In genomic region chr20:49582413-49583334, GRCh38 we compare ENCODE assay signal across 22 cellular contexts. TPM values are rescaled to one million over a fixed set of nuclear protein-coding genes. Genes with fewer than 3 reads are reported as not detected.
DNase-seq lines count a peak whose midpoint lies in the region; ATAC-seq and TF ChIP-seq lines count a peak whose summit lies in the region.
"Had no signal": no experiment of that assay in that cellular context is flagged by ENCODE, and none has a peak within 500 bp of the region (broad histone marks: within the 10 kb centered on the region; RNA-seq: fewer than 3 reads in every experiment).

No MANE protein-coding gene starts in this region.

- no peak overlapping the region for H3K56ac ChIP-seq in IMR-90 (ENCODE audit: extremely low read depth, insufficient read depth, low read length)

- H4K20me1 ChIP-seq in IMR-90 (ENCODE audit: insufficient read depth, low read length) = no peaks in the 10 kb centered on the region

- peaks cover 3% of the 10 kb centered on the region for H3K9me1 ChIP-seq in IMR-90 (ENCODE audit: insufficient read depth, low read length)

- POLR2A ChIA-PET in Caco-2 (lab: Charles Lee) = interaction anchor here (0.6 to 1.9 kb wide), 6 partner anchors 12 to 334 kb away, joined by 3 to 17 read pairs (median 9); no protein-coding TSS in a partner anchor
- POLR2A ChIA-PET in IMR-90 (lab: Charles Lee; ENCODE audit: unreplicated experiment) = interaction anchor here (0.5 kb wide), 1 partner anchor 182 kb away, joined by 7 read pairs; no protein-coding TSS in a partner anchor

- TF ChIP-seq CTCF in Caco-2 (IDR thresholded peaks at IDR 0.05; ENCODE audit: insufficient read depth in 1 of 2, low read depth in 1 of 2, low read length in 1 of 2, severe bottlenecking in 1 of 2, unreplicated experiment in 1 of 2) (no peak), IMR-90 (conservative IDR thresholded peaks at IDR 0.05; ENCODE audit: low read depth, low read length) (no peak), coronary artery (IDR thresholded peaks at IDR 0.05) (no peak), suprapubic skin (IDR thresholded peaks at IDR 0.05) (no peak)

- H3K4me1 ChIP-seq in Caco-2 (peaks cover 51% of the 10 kb centered on the region), IMR-90 (ENCODE audit: control insufficient read depth, insufficient read depth, low read length) (peaks cover 43% of the 10 kb centered on the region), suprapubic skin (peaks cover 27% of the 10 kb centered on the region)
- H3K4me1 ChIP-seq: breast epithelium, foreskin keratinocyte had no signal

- peak overlapping the region; percentile 11; the same call in 1 of the 2 replicates for H3K4ac ChIP-seq in IMR-90 (ENCODE audit: low read depth, low read length)

- H3K36me3 Mint-ChIP-seq in Caco-2 (ENCODE audit: insufficient read depth, unreplicated experiment) = peaks cover 12% of the 10 kb centered on the region

- H3K27ac ChIP-seq in IMR-90 (ENCODE audit: insufficient read depth, low read length) = peak overlapping the region; percentile 24; the same call in 1 of the 2 replicates
- H3K27ac ChIP-seq in coronary artery = peak overlapping the region; percentile 75 to 95
- H3K27ac ChIP-seq in suprapubic skin = peak overlapping the region; percentile 20
- H3K27ac ChIP-seq: C4-2B, foreskin keratinocyte, KMS-11 had no signal

- no peak overlapping the region for H2AK9ac ChIP-seq in IMR-90 (replicated peaks; ENCODE audit: low read depth, low read length, poor library complexity)

- H3K79me1 ChIP-seq in IMR-90 (ENCODE audit: low read depth in 1 of 2, low read length in 2 of 2) = no peaks in the 10 kb centered on the region

- H4K8ac ChIP-seq in IMR-90 (ENCODE audit: low read depth in 2 of 2, low read length in 2 of 2) = peak overlapping the region in 1 of 2 experiments; percentile 90; a peak in 1 of 4 replicates

- H3K27me3 ChIP-seq in Caco-2 (replicated peaks; ENCODE audit: control insufficient read depth, insufficient read depth, low read length) = no peaks in the 10 kb centered on the region
- no peaks in the 10 kb centered on the region for H3K27me3 ChIP-seq in IMR-90 (ENCODE audit: control insufficient read depth, insufficient read depth, low read length)
- no peaks in the 10 kb centered on the region for H3K27me3 ChIP-seq in suprapubic skin
- H3K27me3 ChIP-seq: adrenal gland, breast epithelium, upper lobe of left lung had no signal

- TF ChIP-seq EP300 in suprapubic skin (IDR thresholded peaks at IDR 0.05) = no peak

- no peak for ATAC-seq in IMR-90 (ENCODE audit: low read depth)
- no peak for ATAC-seq in GM18909 (IDR thresholded peaks at IDR 0.05; ENCODE audit: poor library complexity, unreplicated experiment)
- ATAC-seq in left lobe of liver = no peak
- ATAC-seq: effector memory CD8-positive, alpha-beta T cell; foreskin keratinocyte had no signal

- TF ChIP-seq RAD21 in IMR-90 (IDR thresholded peaks at IDR 0.05; ENCODE audit: low read length) = no peak

- H3K23ac ChIP-seq in IMR-90 (ENCODE audit: low read depth, low read length) = no peak overlapping the region

- no peaks in the 10 kb centered on the region for H3K36me3 ChIP-seq in Caco-2 (ENCODE audit: control insufficient read depth, insufficient read depth, low read length)
- no peaks in the 10 kb centered on the region for H3K36me3 ChIP-seq in IMR-90 (ENCODE audit: control insufficient read depth, insufficient read depth, low read length)
- H3K36me3 ChIP-seq in suprapubic skin = no peaks in the 10 kb centered on the region
- H3K36me3 ChIP-seq: adrenal gland, breast epithelium, upper lobe of left lung had no signal

- H3K9me3 Mint-ChIP-seq in Caco-2 (ENCODE audit: unreplicated experiment) = peaks cover 17% of the 10 kb centered on the region

- no peak overlapping the region for H3K14ac ChIP-seq in IMR-90 (replicated peaks; ENCODE audit: low read depth, low read length)

- no peak overlapping the region for H3K4me3 ChIP-seq in Caco-2 (ENCODE audit: low read depth, low read length)
- H3K4me3 ChIP-seq in IMR-90 (ENCODE audit: insufficient read depth, low read depth, low read length) = no peak overlapping the region
- H3K4me3 ChIP-seq in coronary artery = no peak overlapping the region
- no peak overlapping the region for H3K4me3 ChIP-seq in suprapubic skin
- H3K4me3 ChIP-seq: adrenal gland, breast epithelium, smooth muscle cell, upper lobe of left lung had no signal

- intact Hi-C loops in Caco-2 (cut with micrococcal nuclease; ENCODE audit: unreplicated experiment) (loop anchor here (1.0 kb wide), 5 partner anchors 11 to 41 kb away; no protein-coding TSS in a partner anchor), IMR-90 (cut with micrococcal nuclease) (no loop called here)

- peak overlapping the region; percentile 93 for H3K27ac Mint-ChIP-seq in Caco-2 (ENCODE audit: unreplicated experiment)

- peaks cover 29% of the 10 kb centered on the region for H3K4me1 Mint-ChIP-seq in Caco-2 (ENCODE audit: low read depth, unreplicated experiment)

- H4K5ac ChIP-seq in IMR-90 (ENCODE audit: low read depth, low read length) = no peak overlapping the region

- H2AFZ ChIP-seq in IMR-90 (replicated peaks; ENCODE audit: low read length, poor library complexity) = no peak overlapping the region

- H2BK5ac ChIP-seq in IMR-90 (ENCODE audit: low read depth, low read length, poor library complexity, severe bottlenecking) = no peak overlapping the region

- peak overlapping the region; percentile 48; the same call in 1 of the 2 replicates for H2BK120ac ChIP-seq in IMR-90 (ENCODE audit: low read depth, low read length)

- no peak overlapping the region for H3K4me3 Mint-ChIP-seq in Caco-2 (ENCODE audit: unreplicated experiment)
- H3K4me3 Mint-ChIP-seq: effector memory CD8-positive, alpha-beta T cell had no signal

- dilution Hi-C loops in IMR-90 (cut with HindIII; ENCODE audit: low sequenced_read_pairs, unreplicated experiment) = no loop called here

- WGBS in IMR-90 (ENCODE audit: extremely low coverage in 2 of 2, insufficient read length in 1 of 2), 2 experiments = 74% methylated on average over 3 of the region's 10 CpGs; no CpG with 5 or more reads in 1 of the 2 experiments
- 96% methylated on average over 10 of the region's 10 CpGs for WGBS in suprapubic skin

- H2BK20ac ChIP-seq in IMR-90 (ENCODE audit: low read depth, low read length) = no peak overlapping the region; the same call in 1 of the 2 replicates

- no peak overlapping the region for H3K9ac ChIP-seq in IMR-90 (ENCODE audit: low read depth, low read length)
- H3K9ac ChIP-seq: KMS-11 had no signal

- in situ Hi-C loops in IMR-90 (cut with MboI; ENCODE audit: low sequenced_read_pairs) = no loop called here

- no peaks in the 10 kb centered on the region for H3K27me3 Mint-ChIP-seq in Caco-2 (ENCODE audit: insufficient read depth, unreplicated experiment)

- no peak for TF ChIP-seq POLR2A in IMR-90 (IDR thresholded peaks at IDR 0.05; ENCODE audit: low read depth, low read length)
- TF ChIP-seq POLR2A in suprapubic skin (IDR thresholded peaks at IDR 0.05) = no peak

- no TSS peak for BruUV-seq in Caco-2 (replicated peaks; lab: Mats Ljungman, UMichigan)
- no TSS peak for BruUV-seq in IMR-90 (replicated peaks; lab: Mats Ljungman, UMichigan)

- DNase-seq in Caco-2 (no peak), IMR-90 (no peak), coronary artery (ENCODE audit: low spot score) (no peak), suprapubic skin (ENCODE audit: low spot score in 2 of 2) (no peak), left lobe of liver (ENCODE audit: low spot score) (no peak), amygdala (lab: John Stamatoyannopoulos, UW) (no peak)
- DNase-seq: activated naive CD4-positive, alpha-beta T cell treated with Interleukin-2 at 50 U/mL for 16 hours; DND-41; effector memory CD8-positive, alpha-beta T cell; foreskin keratinocyte; mesendoderm; MM.1S; NCI-H1417 treated with DMSO at 0.1 percent for 48 hours; stimulated activated CD4-positive, alpha-beta T cell treated with anti-CD3 and anti-CD28 coated beads, Interleukin-1b, Interleukin-23, amount 100 ng/mL, for 48 hours; T-helper 9 cell had no signal

- H3K9me3 ChIP-seq in Caco-2 (peaks cover 8% of the 10 kb centered on the region), IMR-90 (ENCODE audit: control insufficient read depth, insufficient read depth, low read length) (peaks cover 11% of the 10 kb centered on the region), suprapubic skin (no peaks in the 10 kb centered on the region)
- H3K9me3 ChIP-seq: adrenal gland, breast epithelium had no signal

- CTCF ChIA-PET in Caco-2 (lab: Charles Lee) = interaction anchor here (0.6 to 4.9 kb wide), 12 partner anchors 12 to 334 kb away, joined by 3 to 57 read pairs (median 15); partner anchors contain the start of gene B4GALT5
- CTCF ChIA-PET in IMR-90 (lab: Yijun Ruan, JAX) = interaction anchor here (1.3 kb wide), 1 partner anchor 26 kb away, joined by 3 read pairs; no protein-coding TSS in a partner anchor

- no peak overlapping the region for H3K4me2 ChIP-seq in IMR-90 (ENCODE audit: low read depth, low read length)
- H3K4me2 ChIP-seq: KMS-11, smooth muscle cell had no signal

- peak overlapping the region; percentile 21; the same call in 1 of the 2 replicates for H2AK5ac ChIP-seq in IMR-90 (ENCODE audit: low read depth, low read length)

- peak overlapping the region; percentile 25; the same call in 1 of the 2 replicates for H3K18ac ChIP-seq in IMR-90 (ENCODE audit: low read depth, low read length)

- H2BK15ac ChIP-seq in IMR-90 (ENCODE audit: low read depth, low read length) = no peak overlapping the region; the same call in 2 of the 3 replicates

- peak overlapping the region; percentile 96; the same call in 1 of the 2 replicates for H4K91ac ChIP-seq in IMR-90 (ENCODE audit: insufficient read depth, low read depth, low read length)

TF ChIP-seq in IMR-90, 13 proteins besides CTCF, POLR2A, EP300 and RAD21 (continues in another document):
- no peak for TF ChIP-seq SMC3 (IDR thresholded peaks at IDR 0.05; ENCODE audit: low read depth, low read length)
- TF ChIP-seq FOS (IDR thresholded peaks at IDR 0.05; ENCODE audit: low read depth, low read length) = no peak
- TF ChIP-seq MAZ (IDR thresholded peaks at IDR 0.05; ENCODE audit: borderline replicate concordance, low read depth, low read length) = no peak
- TF ChIP-seq CHD1 (IDR thresholded peaks at IDR 0.05; ENCODE audit: low read depth, low read length) = no peak
- no peak for TF ChIP-seq RCOR1 (IDR thresholded peaks at IDR 0.05; ENCODE audit: insufficient replicate concordance, low read length)
- TF ChIP-seq BHLHE40 (IDR thresholded peaks at IDR 0.05; ENCODE audit: low read depth, low read length) = no peak
- no peak for TF ChIP-seq NFE2L2 (IDR thresholded peaks at IDR 0.05; ENCODE audit: low read depth, low read length)
- TF ChIP-seq MXI1 (IDR thresholded peaks at IDR 0.05; ENCODE audit: borderline replicate concordance, low read depth, low read length) = no peak

RNA-seq across cellular contexts. Expression of gene PTGIS, which starts 14.7 kb away (rescaled TPM):
- total RNA-seq in Caco-2 (2022) (1.9 and 2.7 TPM in 2 replicates), IMR-90 (2012; rRNA removed) (1.1 and 1.6 TPM in 2 replicates), suprapubic skin (10 to 100 TPM in 1 of 4 donors, 1 to 10 TPM in 3; 4.3 to 14.4 (median 7.0) TPM), left lobe of liver (20.3 TPM)
- polyA plus RNA-seq in IMR-90 (2012; rRNA removed) = 2.4 and 2.6 TPM in 2 replicates
- 1.3 and 4.5 TPM in 2 replicates for polyA plus RNA-seq in IMR-90 (2012; cell fraction: cytosol; rRNA removed)
- 1.7 and 2.0 TPM in 2 replicates for polyA plus RNA-seq in IMR-90 (2012; cell fraction: nucleus; rRNA removed; ENCODE audit: low replicate concordance)
- total RNA-seq: foreskin keratinocyte had no signal
- polyA plus RNA-seq: foreskin keratinocyte had no signal

Comparison
In these comparisons a context has a peak if more than half of its experiments do, and no peak if none do; other contexts are left out.
1. H3K27ac ChIP-seq: peak in every context shown above with its lines; median percentile 85 in coronary artery; 24 in IMR-90; 20 in suprapubic skin.